In genomic region chr16:30926333-30926811, GRCh38 we compare ENCODE assay signal across 20 cellular contexts. TPM values are rescaled to one million over a fixed set of nuclear protein-coding genes. Genes with fewer than 3 reads are reported as not detected.
DNase-seq lines count a peak whose midpoint lies in the region; ATAC-seq and TF ChIP-seq lines count a peak whose summit lies in the region.
"Had no signal": no experiment of that assay in that cellular context is flagged by ENCODE, and none has a peak within 500 bp of the region (broad histone marks: within the 10 kb centered on the region; RNA-seq: fewer than 3 reads in every experiment).

No MANE protein-coding gene starts in this region.

- H4K20me1 ChIP-seq in OCI-LY1 (ENCODE audit: insufficient read depth, low read length): no peaks in the 10 kb centered on the region

- no peak overlapping the region for H4K8ac ChIP-seq in neuronal stem cell (ENCODE audit: low read depth, low read length)

- H3K4me2 ChIP-seq in OCI-LY1 (ENCODE audit: low read length) (no peak overlapping the region), neuronal stem cell (ENCODE audit: insufficient read depth, low read length, poor library complexity, severe bottlenecking) (no peak overlapping the region)

- H3K27ac Mint-ChIP-seq in endodermal cell: peak overlapping the region; percentile 56
- peak overlapping the region; percentile 50 for H3K27ac Mint-ChIP-seq in stimulated activated memory B cell treated with anti-CD40 and anti-IgM and Interleukin-4, amounts not matched to agents 10 μg/mL and 1 μg/mL and 100 μg/mL, for 72 hours

- peaks cover 19% of the 10 kb centered on the region; the same call in 1 of the 2 replicates for H3K36me3 ChIP-seq in OCI-LY1 (ENCODE audit: insufficient read depth, low read length)
- H3K36me3 ChIP-seq in endodermal cell (ENCODE audit: control insufficient read depth, insufficient read depth, low read length): peaks cover 29% of the 10 kb centered on the region
- H3K36me3 ChIP-seq in neuronal stem cell (replicated peaks in 1 of 2; ENCODE audit: control insufficient read depth in 2 of 2, insufficient read depth in 2 of 2, low read length in 2 of 2): peaks cover 39 to 54% of the 10 kb centered on the region in 2 donors
- H3K36me3 ChIP-seq: pancreas had no signal

- H3K4me3 Mint-ChIP-seq in activated T-cell treated with anti-CD3 and anti-CD28 coated beads, Interleukin-2, amount 50 U/mL, for 4 hours: peak overlapping the region; percentile 27
- peak overlapping the region; percentile 36 for H3K4me3 Mint-ChIP-seq in endodermal cell
- H3K4me3 Mint-ChIP-seq in stimulated activated memory B cell treated with anti-CD40 and anti-IgM and Interleukin-4, amounts not matched to agents 10 μg/mL and 1 μg/mL and 100 μg/mL, for 72 hours: peak overlapping the region; percentile 0

- H3K14ac ChIP-seq in neuronal stem cell (ENCODE audit: low read length): no peak overlapping the region

- H2BK12ac ChIP-seq in neuronal stem cell (ENCODE audit: low read length): no peak overlapping the region

- no peaks in the 10 kb centered on the region for H3F3A ChIP-seq in OCI-LY1 (ENCODE audit: insufficient read depth, low read length)

- H3K4me3 ChIP-seq in OCI-LY1 (ENCODE audit: low read depth, low read length, poor library complexity, severe bottlenecking) (no peak overlapping the region), endodermal cell (ENCODE audit: low read length) (no peak overlapping the region), neuronal stem cell (ENCODE audit: low read length in 2 of 2) (no peak overlapping the region)
- H3K4me3 ChIP-seq: pancreas, spleen, stomach, vagina had no signal

- no peak overlapping the region for H3K18ac ChIP-seq in neuronal stem cell (ENCODE audit: low read length)

- H2AFZ ChIP-seq in OCI-LY1 (ENCODE audit: low read length): no peak overlapping the region
- H2AFZ ChIP-seq in neuronal stem cell (ENCODE audit: low read length): no peak overlapping the region

- no peak for DNase-seq in activated T-cell treated with anti-CD3 and anti-CD28 coated beads, Interleukin-2, amount 50 U/mL, for 4 hours
- no peak for DNase-seq in activated T-cell treated with anti-CD3 and anti-CD28 coated beads, Interleukin-2, amount 50 U/mL, for 48 hours
- DNase-seq in endodermal cell: peak; percentile 34
- no peak for DNase-seq in neuronal stem cell (ENCODE audit: low spot score)
- DNase-seq: anterior cingulate cortex, DMS153, IMR-90, left ventricle myocardium superior, NCI-H1417 treated with DMSO at 0.1 percent for 48 hours, NCI-H446, stomach, WERI-Rb-1 had no signal

- H4K91ac ChIP-seq in neuronal stem cell (ENCODE audit: low read depth, low read length, poor library complexity): no peak overlapping the region

- H2BK120ac ChIP-seq in neuronal stem cell (ENCODE audit: low read depth, low read length): no peak overlapping the region

- H3K27me3 Mint-ChIP-seq in activated T-cell treated with anti-CD3 and anti-CD28 coated beads, Interleukin-2, amount 50 U/mL, for 4 hours (ENCODE audit: low read depth): no peaks in the 10 kb centered on the region
- H3K27me3 Mint-ChIP-seq in endodermal cell (ENCODE audit: insufficient read depth): no peaks in the 10 kb centered on the region
- no peaks in the 10 kb centered on the region for H3K27me3 Mint-ChIP-seq in stimulated activated memory B cell treated with anti-CD40 and anti-IgM and Interleukin-4, amounts not matched to agents 10 μg/mL and 1 μg/mL and 100 μg/mL, for 72 hours

- no peak overlapping the region for H3K4ac ChIP-seq in neuronal stem cell (ENCODE audit: low read length)

- H2BK15ac ChIP-seq in neuronal stem cell (ENCODE audit: low read length): no peak overlapping the region

- H3K4me1 Mint-ChIP-seq in activated T-cell treated with anti-CD3 and anti-CD28 coated beads, Interleukin-2, amount 50 U/mL, for 4 hours (ENCODE audit: low read depth): peaks cover 15% of the 10 kb centered on the region
- H3K4me1 Mint-ChIP-seq in endodermal cell: peaks cover 15% of the 10 kb centered on the region
- peaks cover 35% of the 10 kb centered on the region for H3K4me1 Mint-ChIP-seq in stimulated activated memory B cell treated with anti-CD40 and anti-IgM and Interleukin-4, amounts not matched to agents 10 μg/mL and 1 μg/mL and 100 μg/mL, for 72 hours

- H3K36me3 Mint-ChIP-seq in activated T-cell treated with anti-CD3 and anti-CD28 coated beads, Interleukin-2, amount 50 U/mL, for 4 hours (ENCODE audit: insufficient read depth): peaks cover 3% of the 10 kb centered on the region
- H3K36me3 Mint-ChIP-seq in endodermal cell (ENCODE audit: low read depth): peaks cover 20% of the 10 kb centered on the region
- peaks cover 24% of the 10 kb centered on the region for H3K36me3 Mint-ChIP-seq in stimulated activated memory B cell treated with anti-CD40 and anti-IgM and Interleukin-4, amounts not matched to agents 10 μg/mL and 1 μg/mL and 100 μg/mL, for 72 hours

- H3K27me3 ChIP-seq in OCI-LY1 (ENCODE audit: insufficient read depth, low read length) (no peaks in the 10 kb centered on the region), endodermal cell (ENCODE audit: control insufficient read depth, insufficient read depth, low read length, poor library complexity, severe bottlenecking) (no peaks in the 10 kb centered on the region), neuronal stem cell (ENCODE audit: control insufficient read depth in 3 of 3, insufficient read depth in 3 of 3, low read depth in 1 of 3, low read length in 3 of 3) (no peaks in the 10 kb centered on the region)
- H3K27me3 ChIP-seq: pancreas, spleen, stomach, vagina had no signal

- no peaks in the 10 kb centered on the region for H3K9me3 Mint-ChIP-seq in activated T-cell treated with anti-CD3 and anti-CD28 coated beads, Interleukin-2, amount 50 U/mL, for 4 hours
- H3K9me3 Mint-ChIP-seq in endodermal cell: no peaks in the 10 kb centered on the region
- H3K9me3 Mint-ChIP-seq in stimulated activated memory B cell treated with anti-CD40 and anti-IgM and Interleukin-4, amounts not matched to agents 10 μg/mL and 1 μg/mL and 100 μg/mL, for 72 hours: no peaks in the 10 kb centered on the region

- H3K27ac ChIP-seq in OCI-LY1 (ENCODE audit: low read depth, low read length, poor library complexity, severe bottlenecking) (peak overlapping the region; percentile 24), endodermal cell (ENCODE audit: low read depth, low read length) (no peak overlapping the region), neuronal stem cell (replicated peaks; ENCODE audit: low read length) (no peak overlapping the region)
- H3K27ac ChIP-seq: pancreas, spleen, stomach, vagina, WERI-Rb-1 had no signal

- H2AK5ac ChIP-seq in neuronal stem cell (ENCODE audit: low read depth, low read length): no peak overlapping the region

- peaks cover 12% of the 10 kb centered on the region for H3K79me1 ChIP-seq in neuronal stem cell (ENCODE audit: low read depth, low read length)

- ATAC-seq in activated T-cell treated with anti-CD3 and anti-CD28 coated beads, Interleukin-2, amount 50 U/mL, for 4 hours: no peak
- ATAC-seq in stimulated activated memory B cell treated with anti-CD40 and anti-IgM and Interleukin-4, amounts not matched to agents 10 μg/mL and 1 μg/mL and 100 μg/mL, for 72 hours: no peak
- ATAC-seq in GM18517 (IDR thresholded peaks at IDR 0.05; ENCODE audit: unreplicated experiment) (no peak), HG03354 (IDR thresholded peaks at IDR 0.05; ENCODE audit: poor library complexity, severe bottlenecking, unreplicated experiment) (no peak)
- ATAC-seq: left ventricle myocardium superior, pancreas, SK-N-SH treated with all-trans-retinoic acid at 6 μM for 48 hours had no signal

- no peak overlapping the region for H3K23ac ChIP-seq in neuronal stem cell (ENCODE audit: low read depth, low read length, poor library complexity)

- TF ChIP-seq CTCF in OCI-LY1 (IDR thresholded peaks at IDR 0.05; ENCODE audit: low read length) (no peak), endodermal cell (conservative IDR thresholded peaks at IDR 0.05) (no peak)

- H2BK5ac ChIP-seq in neuronal stem cell (ENCODE audit: low read length): no peak overlapping the region

- H3K79me2 ChIP-seq in OCI-LY1 (ENCODE audit: insufficient read depth, low read length): no peaks in the 10 kb centered on the region

- H3K4me1 ChIP-seq in OCI-LY1 (ENCODE audit: insufficient read depth, low read length, severe bottlenecking) (peaks cover 27% of the 10 kb centered on the region), endodermal cell (ENCODE audit: control insufficient read depth, insufficient read depth, low read length) (no peaks in the 10 kb centered on the region), neuronal stem cell (ENCODE audit: control insufficient read depth in 2 of 2, insufficient read depth in 1 of 2, low read depth in 1 of 2, low read length in 2 of 2) (peaks cover 6 to 7% of the 10 kb centered on the region in 2 donors)
- H3K4me1 ChIP-seq: pancreas had no signal

- WGBS in endodermal cell (ENCODE audit: insufficient coverage in 1 of 2, insufficient read length in 1 of 2), 2 experiments: 82 to 86% methylated on average over 1 to 8 of the region's 8 CpGs
- no CpG with 5 or more reads among the region's 8 CpGs for WGBS in neuronal stem cell (ENCODE audit: extremely low coverage in 2 of 2, insufficient read length in 2 of 2, insufficient replicate concordance in 1 of 2), 2 donors

- H3K9ac ChIP-seq in OCI-LY1 (ENCODE audit: low read length): no peak overlapping the region; the same call in 1 of the 2 replicates
- H3K9ac ChIP-seq in endodermal cell (ENCODE audit: extremely low read depth, low read length, poor library complexity, severe bottlenecking): no peak overlapping the region
- H3K9ac ChIP-seq in neuronal stem cell (ENCODE audit: low read depth, low read length, poor library complexity): no peak overlapping the region

- H3K9me2 ChIP-seq in OCI-LY1 (ENCODE audit: low read depth, low read length): no peaks in the 10 kb centered on the region

- H3K9me3 ChIP-seq in OCI-LY1 (ENCODE audit: low read length) (no peaks in the 10 kb centered on the region), endodermal cell (ENCODE audit: control insufficient read depth, low read length) (no peaks in the 10 kb centered on the region), neuronal stem cell (replicated peaks in 1 of 2; ENCODE audit: control insufficient read depth in 2 of 2, insufficient read depth in 1 of 2, low read depth in 1 of 2, low read length in 2 of 2) (no peaks in the 10 kb centered on the region)
- H3K9me3 ChIP-seq: pancreas, spleen, stomach, vagina had no signal

RNA-seq across cellular contexts. Expression of gene FBXL19, which starts 3.0 kb away (rescaled TPM):
- 10 to 100 TPM; 25.8 to 31.3 (median 30.8) TPM for total RNA-seq in activated T-cell treated with anti-CD3 and anti-CD28 coated beads, Interleukin-2, amount 50 U/mL, for 4 hours
- total RNA-seq in endodermal cell: 10 to 100 TPM; 74.0 to 84.3 TPM
- polyA plus RNA-seq in endodermal cell (2013, experiment 1 of 2): 49.4 TPM
- polyA plus RNA-seq in endodermal cell (2013, experiment 2 of 2): 46.5 TPM
- polyA plus RNA-seq in neuronal stem cell (2013, experiment 1 of 2): 60.7 TPM
- polyA plus RNA-seq in neuronal stem cell (2013, experiment 2 of 2): 57.8 TPM

RNA-seq across cellular contexts. Expression of gene ORAI3, which starts 22.5 kb away (rescaled TPM):
- total RNA-seq in activated T-cell treated with anti-CD3 and anti-CD28 coated beads, Interleukin-2, amount 50 U/mL, for 4 hours: 1 to 10 TPM; 1.5 to 3.3 (median 2.8) TPM
- total RNA-seq in endodermal cell: 10 to 100 TPM; 16.9 to 17.7 TPM
- polyA plus RNA-seq in endodermal cell (2013, experiment 1 of 2): 9.2 TPM
- 10.4 TPM for polyA plus RNA-seq in endodermal cell (2013, experiment 2 of 2)
- 16.7 TPM for polyA plus RNA-seq in neuronal stem cell (2013, experiment 1 of 2)
- 16.5 TPM for polyA plus RNA-seq in neuronal stem cell (2013, experiment 2 of 2)

RNA-seq across cellular contexts. Expression of gene CTF1, which starts 30.0 kb away (rescaled TPM):
- under 1 TPM; 0.18 to 0.33 (median 0.28) TPM for total RNA-seq in activated T-cell treated with anti-CD3 and anti-CD28 coated beads, Interleukin-2, amount 50 U/mL, for 4 hours
- total RNA-seq in endodermal cell: 1 to 10 TPM; 3.1 to 3.3 TPM
- 3.8 TPM for polyA plus RNA-seq in endodermal cell (2013, experiment 1 of 2)
- 2.8 TPM for polyA plus RNA-seq in endodermal cell (2013, experiment 2 of 2)
- 3.7 TPM for polyA plus RNA-seq in neuronal stem cell (2013, experiment 1 of 2)
- polyA plus RNA-seq in neuronal stem cell (2013, experiment 2 of 2): 4.2 TPM

RNA-seq across cellular contexts. Expression of gene SETD1A, which starts 31.2 kb away (rescaled TPM):
- total RNA-seq in activated T-cell treated with anti-CD3 and anti-CD28 coated beads, Interleukin-2, amount 50 U/mL, for 4 hours: 10 to 100 TPM; 39.3 to 49.0 (median 40.5) TPM
- 10 to 100 TPM; 23.8 to 25.0 TPM for total RNA-seq in endodermal cell
- 21.0 TPM for polyA plus RNA-seq in endodermal cell (2013, experiment 1 of 2)
- polyA plus RNA-seq in endodermal cell (2013, experiment 2 of 2): 18.2 TPM
- 16.0 TPM for polyA plus RNA-seq in neuronal stem cell (2013, experiment 1 of 2)
- polyA plus RNA-seq in neuronal stem cell (2013, experiment 2 of 2): 15.3 TPM

RNA-seq across cellular contexts. Expression of gene BCL7C, which starts 32.5 kb away (rescaled TPM):
- total RNA-seq in activated T-cell treated with anti-CD3 and anti-CD28 coated beads, Interleukin-2, amount 50 U/mL, for 4 hours: 10 to 100 TPM; 22.1 to 24.8 (median 23.7) TPM
- total RNA-seq in endodermal cell: 10 to 100 TPM; 64.7 to 67.6 TPM
- 39.4 TPM for polyA plus RNA-seq in endodermal cell (2013, experiment 1 of 2)
- 41.9 TPM for polyA plus RNA-seq in endodermal cell (2013, experiment 2 of 2)
- 27.1 TPM for polyA plus RNA-seq in neuronal stem cell (2013, experiment 1 of 2)
- polyA plus RNA-seq in neuronal stem cell (2013, experiment 2 of 2): 26.1 TPM

Comparison
In these comparisons a context has a peak if more than half of its experiments do, and no peak if none do; other contexts are left out.
1. RNA of gene ORAI3, which starts 22.5 kb away (total RNA-seq): 16.9 to 17.7 TPM in endodermal cell; 1.5 to 3.3 TPM in activated T-cell treated with anti-CD3 and anti-CD28 coated beads, Interleukin-2, amount 50 U/mL, for 4 hours; every median in the first group is over 4 times any median in the second.
2. Peak in every context shown above with its lines, with median percentiles within 50 percentile points of each other: H3K4me3 Mint-ChIP-seq.